Comparison of ENCODE assay signal across 9 cellular contexts in genomic region chr9:22683393-22684075, GRCh38.
DNase-seq lines count a peak whose midpoint lies in the region; TF ChIP-seq lines count a peak whose summit lies in the region.
"Had no signal": no experiment of that assay in that cellular context is flagged by ENCODE, and none has a peak within 500 bp of the region (broad histone marks: within the 10 kb centered on the region; RNA-seq: fewer than 3 reads in every experiment).

No MANE protein-coding gene starts in this region.

- peak overlapping the region in 1 of 2 experiments; percentile 42 for H3K4me3 ChIP-seq in mesenchymal stem cell (ENCODE audit: insufficient read depth in 1 of 2, low read depth in 1 of 2, low read length in 2 of 2)
- no peak overlapping the region for H3K4me3 ChIP-seq in prostate gland
- no peak overlapping the region for H3K4me3 ChIP-seq in endodermal cell (ENCODE audit: low read length)

- H2BK120ac ChIP-seq in mesenchymal stem cell (ENCODE audit: low read depth, low read length): no peak overlapping the region

- H3K27ac ChIP-seq in mesenchymal stem cell (ENCODE audit: low read length, poor library complexity, severe bottlenecking): no peak overlapping the region
- H3K27ac ChIP-seq in prostate gland: no peak overlapping the region
- no peak overlapping the region for H3K27ac ChIP-seq in endodermal cell (ENCODE audit: low read depth, low read length)

- no peaks in the 10 kb centered on the region for H3K79me1 ChIP-seq in mesenchymal stem cell (replicated peaks; ENCODE audit: low read length, poor library complexity, severe bottlenecking)

- peaks cover 8% of the 10 kb centered on the region for H3K9me3 Mint-ChIP-seq in activated T-helper 1 cell treated with anti-CD3 and anti-CD28 coated beads, Interleukin-12 subunit alpha, Interleukin-12 subunit beta, Interleukin-2, Interleukin-4 antibody, amounts not matched to agents 30 ng/mL and 10 ng/mL and 1 ng/mL, durations not matched to agents 14 hours and 24 hours and 36 hours
- H3K9me3 Mint-ChIP-seq in endodermal cell: peaks cover 12% of the 10 kb centered on the region

- no peak overlapping the region for H4K91ac ChIP-seq in mesenchymal stem cell (ENCODE audit: low read length)

- H3K18ac ChIP-seq in mesenchymal stem cell (ENCODE audit: low read depth in 1 of 2, low read length in 2 of 2): no peak overlapping the region

- no peak for TF ChIP-seq CTCF in prostate gland (IDR thresholded peaks at IDR 0.05)
- TF ChIP-seq CTCF in endodermal cell (conservative IDR thresholded peaks at IDR 0.05): no peak

- 5% methylated on average over 3 of the region's 5 CpGs for WGBS in mesenchymal stem cell
- 18% methylated on average over 5 of the region's 5 CpGs for WGBS in prostate gland
- WGBS in endodermal cell (ENCODE audit: insufficient coverage in 1 of 2, insufficient read length in 1 of 2), 2 experiments: 70 to 95% methylated on average over 3 to 5 of the region's 5 CpGs

- DNase-seq in DMS153 treated with DMSO at 0.1 percent for 48 hours (lab: John Stamatoyannopoulos, UW; ENCODE audit: unreplicated experiment) (peak; percentile 41), M059J (ENCODE audit: low read depth) (peak; percentile 96), mesenchymal stem cell (peak; percentile 84), HEK293T (ENCODE audit: extremely low spot score) (no peak), prostate gland (ENCODE audit: low spot score) (no peak), endodermal cell (no peak), GF-D8 (lab: John Stamatoyannopoulos, UW) (no peak)
- DNase-seq in activated T-helper 1 cell treated with anti-CD3 and anti-CD28 coated beads, Interleukin-12 subunit alpha, Interleukin-12 subunit beta, Interleukin-2, Interleukin-4 antibody, amounts not matched to agents 30 ng/mL and 10 ng/mL and 1 ng/mL, durations not matched to agents 14 hours and 24 hours and 36 hours (ENCODE audit: low spot score): no peak
- DNase-seq: activated CD4-positive, alpha-beta T cell treated with anti-CD3 and anti-CD28 coated beads, Interleukin-2, amount 50 U/mL, for 48 hours had no signal

- H2AFZ ChIP-seq in mesenchymal stem cell (ENCODE audit: low read depth, low read length): no peak overlapping the region

- H4K8ac ChIP-seq in mesenchymal stem cell (ENCODE audit: low read length): no peak overlapping the region

- H3K27me3 ChIP-seq in mesenchymal stem cell (ENCODE audit: control insufficient read depth in 1 of 2, insufficient read depth in 1 of 2, low read length in 2 of 2) (no peaks in the 10 kb centered on the region), prostate gland (replicated peaks; ENCODE audit: insufficient read depth) (no peaks in the 10 kb centered on the region), endodermal cell (ENCODE audit: control insufficient read depth, insufficient read depth, low read length, poor library complexity, severe bottlenecking) (no peaks in the 10 kb centered on the region)

- H3K9ac ChIP-seq in mesenchymal stem cell (ENCODE audit: low read length) (peak overlapping the region; percentile 82), endodermal cell (ENCODE audit: extremely low read depth, low read length, poor library complexity, severe bottlenecking) (no peak overlapping the region)

- H3K23ac ChIP-seq in mesenchymal stem cell (ENCODE audit: low read length in 2 of 2): no peak overlapping the region

- H3K27me3 Mint-ChIP-seq in activated T-helper 1 cell treated with anti-CD3 and anti-CD28 coated beads, Interleukin-12 subunit alpha, Interleukin-12 subunit beta, Interleukin-2, Interleukin-4 antibody, amounts not matched to agents 30 ng/mL and 10 ng/mL and 1 ng/mL, durations not matched to agents 14 hours and 24 hours and 36 hours (ENCODE audit: insufficient read depth): no peaks in the 10 kb centered on the region
- H3K27me3 Mint-ChIP-seq in endodermal cell (ENCODE audit: insufficient read depth): no peaks in the 10 kb centered on the region

- H3K4ac ChIP-seq in mesenchymal stem cell (ENCODE audit: low read depth in 1 of 2, low read length in 2 of 2): no peak overlapping the region

- no peak overlapping the region for H3K4me2 ChIP-seq in mesenchymal stem cell (ENCODE audit: low read length, poor library complexity, severe bottlenecking)

- no peaks in the 10 kb centered on the region for H3K36me3 Mint-ChIP-seq in activated T-helper 1 cell treated with anti-CD3 and anti-CD28 coated beads, Interleukin-12 subunit alpha, Interleukin-12 subunit beta, Interleukin-2, Interleukin-4 antibody, amounts not matched to agents 30 ng/mL and 10 ng/mL and 1 ng/mL, durations not matched to agents 14 hours and 24 hours and 36 hours (ENCODE audit: low read depth)
- peaks cover 9% of the 10 kb centered on the region for H3K36me3 Mint-ChIP-seq in endodermal cell (ENCODE audit: low read depth)

- no peak for TF ChIP-seq POLR2A in prostate gland (IDR thresholded peaks at IDR 0.05)

- H3K4me3 Mint-ChIP-seq in activated T-helper 1 cell treated with anti-CD3 and anti-CD28 coated beads, Interleukin-12 subunit alpha, Interleukin-12 subunit beta, Interleukin-2, Interleukin-4 antibody, amounts not matched to agents 30 ng/mL and 10 ng/mL and 1 ng/mL, durations not matched to agents 14 hours and 24 hours and 36 hours: no peak overlapping the region
- no peak overlapping the region for H3K4me3 Mint-ChIP-seq in endodermal cell

- POLR2A ChIA-PET in HEK293T (lab: Yijun Ruan, JAX): no interaction called here

- H2BK15ac ChIP-seq in mesenchymal stem cell (ENCODE audit: low read depth, poor library complexity, severe bottlenecking): no peak overlapping the region

- H2BK5ac ChIP-seq in mesenchymal stem cell (ENCODE audit: low read depth, low read length, poor library complexity, severe bottlenecking): no peak overlapping the region

- CTCF ChIA-PET in HEK293T (lab: Yijun Ruan, JAX): no interaction called here

- peaks cover 16% of the 10 kb centered on the region for H3K4me1 Mint-ChIP-seq in activated T-helper 1 cell treated with anti-CD3 and anti-CD28 coated beads, Interleukin-12 subunit alpha, Interleukin-12 subunit beta, Interleukin-2, Interleukin-4 antibody, amounts not matched to agents 30 ng/mL and 10 ng/mL and 1 ng/mL, durations not matched to agents 14 hours and 24 hours and 36 hours (ENCODE audit: low read depth)
- peaks cover 33% of the 10 kb centered on the region for H3K4me1 Mint-ChIP-seq in endodermal cell

- no peak overlapping the region for H3K14ac ChIP-seq in mesenchymal stem cell (ENCODE audit: low read length in 2 of 2)

- H2AK5ac ChIP-seq in mesenchymal stem cell (ENCODE audit: low read length, severe bottlenecking): no peak overlapping the region

- H3K27ac Mint-ChIP-seq in activated T-helper 1 cell treated with anti-CD3 and anti-CD28 coated beads, Interleukin-12 subunit alpha, Interleukin-12 subunit beta, Interleukin-2, Interleukin-4 antibody, amounts not matched to agents 30 ng/mL and 10 ng/mL and 1 ng/mL, durations not matched to agents 14 hours and 24 hours and 36 hours: peak overlapping the region; percentile 53
- H3K27ac Mint-ChIP-seq in endodermal cell: no peak overlapping the region

- H3K4me1 ChIP-seq in mesenchymal stem cell (ENCODE audit: control insufficient read depth, insufficient read depth, low read depth, low read length): no peaks in the 10 kb centered on the region
- no peaks in the 10 kb centered on the region for H3K4me1 ChIP-seq in prostate gland (replicated peaks)
- H3K4me1 ChIP-seq in endodermal cell (ENCODE audit: control insufficient read depth, insufficient read depth, low read length): peaks cover 5% of the 10 kb centered on the region

- H3K9me3 ChIP-seq in mesenchymal stem cell (ENCODE audit: control insufficient read depth, low read length) (no peaks in the 10 kb centered on the region), prostate gland (no peaks in the 10 kb centered on the region), endodermal cell (ENCODE audit: control insufficient read depth, low read length) (peaks cover 5% of the 10 kb centered on the region)

- H2BK12ac ChIP-seq in mesenchymal stem cell (ENCODE audit: low read length in 2 of 2): no peak overlapping the region

- intact Hi-C loops in activated T-helper 1 cell treated with anti-CD3 and anti-CD28 coated beads, Interleukin-12 subunit alpha, Interleukin-12 subunit beta, Interleukin-2, Interleukin-4 antibody, amounts not matched to agents 30 ng/mL and 10 ng/mL and 1 ng/mL, durations not matched to agents 14 hours and 24 hours and 36 hours (cut with micrococcal nuclease): no loop called here
- intact Hi-C loops in prostate gland (cut with DNase I): loop anchor here (10.0 kb wide), 1 partner anchor 59 kb away; no protein-coding TSS in a partner anchor

- H3K36me3 ChIP-seq in mesenchymal stem cell (ENCODE audit: control insufficient read depth in 1 of 2, insufficient read depth in 2 of 2, low read depth in 1 of 2, low read length in 2 of 2) (peaks cover 0 to 14% of the 10 kb centered on the region in 2 experiments), prostate gland (no peaks in the 10 kb centered on the region), endodermal cell (ENCODE audit: control insufficient read depth, insufficient read depth, low read length) (no peaks in the 10 kb centered on the region)

TF ChIP-seq in HEK293T, 16 proteins besides CTCF, POLR2A, EP300 and RAD21:
- TF ChIP-seq TARDBP (IDR thresholded peaks at IDR 0.05) (no peak), LEF1 (IDR thresholded peaks at IDR 0.05; ENCODE audit: borderline replicate concordance) (no peak), HDGF (IDR thresholded peaks at IDR 0.05; ENCODE audit: borderline replicate concordance) (no peak), FOXK2 (IDR thresholded peaks at IDR 0.05) (no peak), PKNOX1 (IDR thresholded peaks at IDR 0.05) (no peak), FOXA1 (IDR thresholded peaks at IDR 0.05) (no peak), ZNF384 (IDR thresholded peaks at IDR 0.05) (no peak), FOXM1 (IDR thresholded peaks at IDR 0.05; ENCODE audit: borderline replicate concordance) (no peak), CTBP1 (IDR thresholded peaks at IDR 0.05; ENCODE audit: borderline replicate concordance) (no peak), SP1 (IDR thresholded peaks at IDR 0.05) (no peak)

Comparison
In these comparisons a context has a peak if more than half of its experiments do, and no peak if none do; other contexts are left out.
1. DNase-seq: peak in DMS153 treated with DMSO at 0.1 percent for 48 hours (single experiment), M059J (single experiment) and mesenchymal stem cell (single experiment); none in activated T-helper 1 cell treated with anti-CD3 and anti-CD28 coated beads, Interleukin-12 subunit alpha, Interleukin-12 subunit beta, Interleukin-2, Interleukin-4 antibody, amounts not matched to agents 30 ng/mL and 10 ng/mL and 1 ng/mL, durations not matched to agents 14 hours and 24 hours and 36 hours (single experiment), HEK293T (single experiment), prostate gland (single experiment), endodermal cell (single experiment) and GF-D8 (single experiment).